In the genomic region with DNA sequence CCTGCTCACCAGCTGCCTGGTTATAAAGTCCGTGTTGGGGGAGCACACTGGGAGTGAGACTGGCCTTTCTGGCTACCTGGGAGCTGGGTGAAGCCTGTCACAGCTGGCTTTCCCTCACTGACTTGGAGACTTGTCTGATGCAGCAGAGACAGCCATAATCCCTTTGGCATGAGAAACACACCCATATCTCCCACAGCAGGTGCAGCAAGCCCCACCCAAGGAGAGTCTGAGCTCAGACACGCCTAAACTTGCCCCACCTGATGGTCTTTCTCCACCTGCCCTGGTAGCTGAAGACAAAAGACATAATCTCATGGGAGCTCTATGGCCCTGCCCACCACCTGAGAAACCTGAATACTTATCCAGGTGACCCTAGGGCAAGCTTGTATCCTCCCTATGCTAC, we compare ENCODE assay signal across 20 cellular contexts. TPM values are rescaled to one million over a fixed set of nuclear protein-coding genes. Genes with fewer than 3 reads are reported as not detected.
DNase-seq lines count a peak whose midpoint lies in the region; ATAC-seq, FAIRE-seq and TF ChIP-seq lines count a peak whose summit lies in the region.
"Had no signal": no experiment of that assay in that cellular context is flagged by ENCODE, and none has a peak within 500 bp of the region (broad histone marks: within the 10 kb centered on the region; RNA-seq: fewer than 3 reads in every experiment).

No MANE protein-coding gene starts in this region.

- H3K79me1 ChIP-seq in H1 (ENCODE audit: low read depth, low read length): no peaks in the 10 kb centered on the region

- H4K91ac ChIP-seq in H1 (replicated peaks; ENCODE audit: insufficient read length, low read length): no peak overlapping the region

- no peak overlapping the region for H4K8ac ChIP-seq in H1 (ENCODE audit: extremely low read depth, insufficient read depth, low read length)

- H2BK5ac ChIP-seq in H1 (ENCODE audit: low read depth, low read length): peak overlapping the region; percentile 26; the same call in 1 of the 2 replicates

- H3K9me3 ChIP-seq in breast epithelium (peaks cover 5 to 9% of the 10 kb centered on the region in 2 donors), H1 (ENCODE audit: insufficient read depth in 2 of 2, low read depth in 1 of 2, low read length in 1 of 2) (peaks cover 7 to 11% of the 10 kb centered on the region in 2 experiments), aorta (ENCODE audit: control insufficient read depth, low read length) (no peaks in the 10 kb centered on the region)
- H3K9me3 ChIP-seq in naive thymus-derived CD4-positive, alpha-beta T cell (ENCODE audit: control insufficient read depth in 2 of 3, low read length in 3 of 3): peaks cover 0 to 10% (median 0%) of the 10 kb centered on the region in 3 experiments

- H2AK5ac ChIP-seq in H1 (ENCODE audit: low read depth, low read length): no peak overlapping the region

- no peak overlapping the region for H3K4me2 ChIP-seq in H1 (ENCODE audit: insufficient read depth in 1 of 2, low read depth in 2 of 2, low read length in 2 of 2)

- H3K4me1 ChIP-seq in breast epithelium (no peaks in the 10 kb centered on the region), H1 (replicated peaks in 1 of 4; ENCODE audit: control insufficient read depth in 3 of 4, insufficient read depth in 4 of 4, low read length in 3 of 4) (no peaks in the 10 kb centered on the region; a peak in 1 of 7 replicates), aorta (ENCODE audit: control insufficient read depth in 1 of 2, insufficient read depth in 2 of 2, low read length in 2 of 2) (no peaks in the 10 kb centered on the region)
- H3K4me1 ChIP-seq in naive thymus-derived CD4-positive, alpha-beta T cell (ENCODE audit: control insufficient read depth in 2 of 2, insufficient read depth in 2 of 2, low read length in 2 of 2): no peaks in the 10 kb centered on the region

- H3K23ac ChIP-seq in H1 (ENCODE audit: insufficient read length): no peak overlapping the region

- no peaks in the 10 kb centered on the region for H3K23me2 ChIP-seq in H1 (ENCODE audit: low read depth, low read length)

- H3K56ac ChIP-seq in H1 (replicated peaks; ENCODE audit: insufficient read length, low read depth, low read length): no peak overlapping the region

- no peaks in the 10 kb centered on the region for H3K27me3 ChIP-seq in breast epithelium
- H3K27me3 ChIP-seq in H1 (replicated peaks in 1 of 4; ENCODE audit: control insufficient read depth in 3 of 4, extremely low read depth in 1 of 4, insufficient read depth in 3 of 4, low read length in 3 of 4): no peaks in the 10 kb centered on the region
- H3K27me3 ChIP-seq in aorta (ENCODE audit: control insufficient read depth in 1 of 2, insufficient read depth in 2 of 2, low read length in 1 of 2): no peaks in the 10 kb centered on the region
- no peaks in the 10 kb centered on the region for H3K27me3 ChIP-seq in naive thymus-derived CD4-positive, alpha-beta T cell (ENCODE audit: control insufficient read depth in 2 of 2, insufficient read depth in 2 of 2, low read length in 2 of 2)
- H3K27me3 ChIP-seq: cardiac muscle cell, heart left ventricle had no signal

- no peak overlapping the region for H2BK12ac ChIP-seq in H1 (ENCODE audit: low read depth, low read length)

- DNase-seq in MCF 10A (ENCODE audit: unreplicated experiment) (peak; percentile 43), breast epithelium (ENCODE audit: low spot score in 2 of 2) (no peak), NCI-H345 (lab: John Stamatoyannopoulos, UW) (peak; percentile 88), H1 (ENCODE audit: low read depth in 1 of 2, low spot score in 2 of 2) (no peak), aorta (no peak), SW 1271 (lab: John Stamatoyannopoulos, UW) (no peak)
- DNase-seq in naive thymus-derived CD4-positive, alpha-beta T cell: no peak
- DNase-seq in activated CD8-positive, alpha-beta T cell treated with anti-CD3 and anti-CD28 coated beads for 36 hours: no peak
- DNase-seq: 8988T; activated CD8-positive, alpha-beta memory T cell treated with anti-CD3 and anti-CD28 coated beads for 24 hours; GM23248; heart left ventricle; islet precursor cell; KBM-7; NCI-H1930; retina; stimulated activated naive CD4-positive, alpha-beta T cell; trophoblast cell had no signal

- BruUV-seq in MCF 10A (replicated peaks; lab: Mats Ljungman, UMichigan): no TSS peak

- H3K36me3 ChIP-seq in breast epithelium: no peaks in the 10 kb centered on the region
- peaks cover 0 to 13% (median 0%) of the 10 kb centered on the region in 4 experiments; a peak in 2 of 8 replicates for H3K36me3 ChIP-seq in H1 (ENCODE audit: control insufficient read depth in 2 of 4, insufficient read depth in 4 of 4, low read length in 3 of 4)
- H3K36me3 ChIP-seq in aorta (ENCODE audit: control insufficient read depth in 1 of 2, insufficient read depth in 2 of 2, low read length in 1 of 2): peaks cover 0 to 3% of the 10 kb centered on the region in 2 donors
- no peaks in the 10 kb centered on the region for H3K36me3 ChIP-seq in naive thymus-derived CD4-positive, alpha-beta T cell (ENCODE audit: control insufficient read depth in 2 of 3, insufficient read depth in 3 of 3, low read length in 3 of 3)
- H3K36me3 ChIP-seq: cardiac muscle cell had no signal

- H3K14ac ChIP-seq in H1 (ENCODE audit: insufficient read length): no peak overlapping the region

- TF ChIP-seq RAD21 in H1 (IDR thresholded peaks at IDR 0.05 in 1 of 2, conservative IDR thresholded peaks at IDR 0.05 in 1 of 2; ENCODE audit: low read depth in 2 of 2, low read length in 2 of 2): no peak

- no peak overlapping the region for H3K9ac ChIP-seq in H1 (replicated peaks in 1 of 4; ENCODE audit: extremely low read depth in 1 of 4, low read depth in 3 of 4, low read length in 3 of 4)
- H3K9ac ChIP-seq: GM23248 had no signal

- WGBS in H1 (ENCODE audit: extremely low coverage in 1 of 2, insufficient coverage in 1 of 2, insufficient read length in 1 of 2, insufficient replicate concordance in 2 of 2, low coverage in 1 of 2, low lambda C conversion rate in 2 of 2, missing lambda C conversion rate in 1 of 2), 2 experiments: 86% methylated on average over 2 of the region's 2 CpGs; no CpG with 5 or more reads in 1 of the 2 experiments
- 93 to 97% methylated on average over 2 of the region's 2 CpGs for WGBS in aorta, 2 donors

- H3K4ac ChIP-seq in H1 (replicated peaks; ENCODE audit: insufficient read length, low read depth, low read length): no peak overlapping the region

- H4K20me1 ChIP-seq in H1 (replicated peaks in 1 of 2; ENCODE audit: control insufficient read depth in 1 of 2, insufficient read depth in 2 of 2, low read length in 2 of 2): no peaks in the 10 kb centered on the region

- TF ChIP-seq EP300 in H1 (IDR thresholded peaks at IDR 0.05; ENCODE audit: borderline replicate concordance in 1 of 2, low read depth in 2 of 2, low read length in 2 of 2): no peak

- H3K4me3 Mint-ChIP-seq in MCF 10A (ENCODE audit: unreplicated experiment): no peak overlapping the region
- H3K4me3 Mint-ChIP-seq in naive thymus-derived CD4-positive, alpha-beta T cell: no peak overlapping the region
- H3K4me3 Mint-ChIP-seq in activated CD8-positive, alpha-beta T cell treated with anti-CD3 and anti-CD28 coated beads for 36 hours: no peak overlapping the region
- H3K4me3 Mint-ChIP-seq: activated T-helper 1 cell treated with anti-CD3 and anti-CD28 coated beads, Interleukin-12 subunit alpha, Interleukin-12 subunit beta, Interleukin-2, Interleukin-4 antibody, amounts not matched to agents 30 ng/mL and 10 ng/mL and 1 ng/mL, durations not matched to agents 14 hours and 24 hours and 36 hours had no signal

- peaks cover 4% of the 10 kb centered on the region for H3K4me1 Mint-ChIP-seq in MCF 10A (ENCODE audit: insufficient read depth, unreplicated experiment)
- peaks cover 0 to 9% (median 3%) of the 10 kb centered on the region in 7 donors for H3K4me1 Mint-ChIP-seq in naive thymus-derived CD4-positive, alpha-beta T cell
- no peaks in the 10 kb centered on the region for H3K4me1 Mint-ChIP-seq in activated CD8-positive, alpha-beta T cell treated with anti-CD3 and anti-CD28 coated beads for 36 hours (ENCODE audit: low read depth)

- CTCF ChIA-PET in MCF 10A (lab: Yijun Ruan, JAX): interaction anchor here (0.5 to 5.4 kb wide), 28 partner anchors 9 to 1113 kb away, joined by 3 to 110 read pairs (median 4); no protein-coding TSS in a partner anchor
- CTCF ChIA-PET in H1 (lab: Charles Lee; ENCODE audit: partially characterized antibody): interaction anchor here (0.6 to 5.0 kb wide), 31 partner anchors 9 to 320 kb away, joined by 3 to 61 read pairs (median 6); no protein-coding TSS in a partner anchor
- CTCF ChIA-PET in naive thymus-derived CD4-positive, alpha-beta T cell (lab: Charles Lee): interaction anchor here (0.7 to 3.6 kb wide), 6 partner anchors 26 to 148 kb away, joined by 3 to 24 read pairs (median 4); no protein-coding TSS in a partner anchor
- CTCF ChIA-PET in activated CD8-positive, alpha-beta T cell treated with anti-CD3 and anti-CD28 coated beads for 36 hours (lab: Charles Lee): interaction anchor here (0.9 to 6.4 kb wide), 29 partner anchors 9 to 585 kb away, joined by 3 to 52 read pairs (median 5); no protein-coding TSS in a partner anchor

- H2BK15ac ChIP-seq in H1 (ENCODE audit: low read length): no peak overlapping the region

- H3K27ac ChIP-seq in breast epithelium (no peak overlapping the region), H1 (ENCODE audit: low read depth, low read length) (no peak overlapping the region), aorta (ENCODE audit: low read depth in 1 of 2, low read length in 2 of 2) (no peak overlapping the region)
- no peak overlapping the region for H3K27ac ChIP-seq in naive thymus-derived CD4-positive, alpha-beta T cell (ENCODE audit: low read depth, low read length)
- H3K27ac ChIP-seq: cardiac muscle cell, GM23248, heart left ventricle had no signal

- H3K18ac ChIP-seq in H1 (ENCODE audit: extremely low read depth, low read length): no peak overlapping the region

- no peak overlapping the region for H4K5ac ChIP-seq in H1 (ENCODE audit: insufficient read length, low read depth, low read length)

- no peaks in the 10 kb centered on the region for H3K27me3 Mint-ChIP-seq in MCF 10A (ENCODE audit: insufficient read depth, unreplicated experiment)
- H3K27me3 Mint-ChIP-seq in naive thymus-derived CD4-positive, alpha-beta T cell: peaks cover 0 to 4% (median 0%) of the 10 kb centered on the region in 5 donors
- H3K27me3 Mint-ChIP-seq in activated CD8-positive, alpha-beta T cell treated with anti-CD3 and anti-CD28 coated beads for 36 hours: no peaks in the 10 kb centered on the region

- POLR2A ChIA-PET in MCF 10A (lab: Yijun Ruan, JAX) (interaction anchor here (1.0 to 2.5 kb wide), 7 partner anchors 9 to 137 kb away, joined by 3 to 9 read pairs (median 4); no protein-coding TSS in a partner anchor), H1 (lab: Charles Lee; ENCODE audit: partially characterized antibody) (interaction anchor here (0.6 kb wide), 1 partner anchor 833 kb away, joined by 4 read pairs; no protein-coding TSS in a partner anchor)
- POLR2A ChIA-PET in naive thymus-derived CD4-positive, alpha-beta T cell (lab: Charles Lee): interaction anchor here (1.1 kb wide), 1 partner anchor 146 kb away, joined by 3 read pairs; no protein-coding TSS in a partner anchor
- POLR2A ChIA-PET in activated CD8-positive, alpha-beta T cell treated with anti-CD3 and anti-CD28 coated beads for 36 hours (lab: Charles Lee): no interaction called here

- intact Hi-C loops in MCF 10A (cut with micrococcal nuclease): no loop called here
- intact Hi-C loops in breast epithelium (cut with DNase I; ENCODE audit: low total_unique reads): no loop called here
- intact Hi-C loops in aorta (cut with DNase I): loop anchor here in 1 of 2 donors (2.0 to 10.0 kb wide), 2 partner anchors 147 to 321 kb away; no protein-coding TSS in a partner anchor
- intact Hi-C loops in naive thymus-derived CD4-positive, alpha-beta T cell (cut with micrococcal nuclease): loop anchor here in 1 of 2 donors (10.0 kb wide), 1 partner anchor 571 kb away; no protein-coding TSS in a partner anchor
- intact Hi-C loops in activated CD8-positive, alpha-beta T cell treated with anti-CD3 and anti-CD28 coated beads for 36 hours (cut with micrococcal nuclease): no loop called here

- ATAC-seq in aorta (ENCODE audit: low FRiP score): peak; percentile 33
- ATAC-seq in naive thymus-derived CD4-positive, alpha-beta T cell: no peak
- ATAC-seq in activated CD8-positive, alpha-beta T cell treated with anti-CD3 and anti-CD28 coated beads for 36 hours: no peak
- ATAC-seq: heart left ventricle had no signal

- no peaks in the 10 kb centered on the region for H3K79me2 ChIP-seq in H1 (ENCODE audit: control insufficient read depth in 1 of 2, insufficient read depth in 2 of 2, low read length in 2 of 2)

- H3K4me3 ChIP-seq in breast epithelium (no peak overlapping the region), H1 (ENCODE audit: extremely low read depth in 1 of 4, insufficient read depth in 2 of 4, low read depth in 3 of 4, low read length in 4 of 4) (no peak overlapping the region), aorta (ENCODE audit: low read length in 2 of 2) (no peak overlapping the region)
- H3K4me3 ChIP-seq in naive thymus-derived CD4-positive, alpha-beta T cell (ENCODE audit: low read length): no peak overlapping the region
- H3K4me3 ChIP-seq: cardiac muscle cell, GM23248, heart left ventricle had no signal

- peaks cover 6% of the 10 kb centered on the region for H3K36me3 Mint-ChIP-seq in MCF 10A (ENCODE audit: insufficient read depth, unreplicated experiment)
- H3K36me3 Mint-ChIP-seq in naive thymus-derived CD4-positive, alpha-beta T cell: peaks cover 7 to 35% (median 21%) of the 10 kb centered on the region in 5 donors
- H3K36me3 Mint-ChIP-seq in activated CD8-positive, alpha-beta T cell treated with anti-CD3 and anti-CD28 coated beads for 36 hours (ENCODE audit: low read depth): peaks cover 19% of the 10 kb centered on the region

- H2BK120ac ChIP-seq in H1 (replicated peaks; ENCODE audit: low read depth, low read length): no peak overlapping the region

- peaks cover 13% of the 10 kb centered on the region for H3K9me3 Mint-ChIP-seq in MCF 10A (ENCODE audit: unreplicated experiment)
- peaks cover 9 to 49% (median 19%) of the 10 kb centered on the region in 11 donors for H3K9me3 Mint-ChIP-seq in naive thymus-derived CD4-positive, alpha-beta T cell
- H3K9me3 Mint-ChIP-seq in activated CD8-positive, alpha-beta T cell treated with anti-CD3 and anti-CD28 coated beads for 36 hours: peaks cover 27% of the 10 kb centered on the region

- TF ChIP-seq CTCF in MCF 10A (IDR thresholded peaks at IDR 0.05; ENCODE audit: unreplicated experiment) (no peak), breast epithelium (IDR thresholded peaks at IDR 0.05) (no peak), H1 (IDR thresholded peaks at IDR 0.05; ENCODE audit: control extremely low read depth in 1 of 3, insufficient read depth in 1 of 3, low read depth in 1 of 3, low read length in 3 of 3) (no peak)
- TF ChIP-seq CTCF in activated CD8-positive, alpha-beta T cell treated with anti-CD3 and anti-CD28 coated beads for 36 hours (IDR thresholded peaks at IDR 0.05): no peak

- no peak for TF ChIP-seq POLR2A in breast epithelium (IDR thresholded peaks at IDR 0.05)
- TF ChIP-seq POLR2A in H1 (IDR thresholded peaks at IDR 0.05; ENCODE audit: control extremely low read depth in 1 of 2, low read depth in 2 of 2, low read length in 2 of 2): no peak

- no peak overlapping the region for H3K27ac Mint-ChIP-seq in MCF 10A (ENCODE audit: low read depth, unreplicated experiment)
- no peak overlapping the region for H3K27ac Mint-ChIP-seq in naive thymus-derived CD4-positive, alpha-beta T cell
- H3K27ac Mint-ChIP-seq in activated CD8-positive, alpha-beta T cell treated with anti-CD3 and anti-CD28 coated beads for 36 hours: no peak overlapping the region

- no peak overlapping the region for H2AFZ ChIP-seq in H1 (ENCODE audit: low read length)
- H2AFZ ChIP-seq: GM23248 had no signal

- FAIRE-seq in H1 (lab: Jason Lieb, UNC): no peak

- no peak overlapping the region for H2BK20ac ChIP-seq in H1 (ENCODE audit: low read length)

RNA-seq across cellular contexts. Expression of gene NMD3, which starts 54.8 kb away (rescaled TPM):
- total RNA-seq in MCF 10A (2022) (84.6 and 89.6 TPM in 2 replicates), breast epithelium (10 to 100 TPM; 53.3 to 69.7 (median 56.0) TPM), aorta (10 to 100 TPM; 53.8 to 56.5 TPM)
- total RNA-seq in H1 (2021; fragmentation: NEBNext Ultra II Directional; extraction: Animal tissue kit (Norgen Biotek cat#: 25700)): 64.2 and 67.7 TPM in 2 replicates
- polyA plus RNA-seq in H1 (2011; rRNA removed) (8.0 and 12.1 TPM in 2 replicates), aorta (10 to 100 TPM; 37.9 to 38.6 TPM)
- 24.4 TPM for polyA plus RNA-seq in H1 (2011; cell fraction: cytosol; rRNA removed)
- 17.6 TPM for polyA plus RNA-seq in H1 (2011; cell fraction: nucleus; rRNA removed)
- polyA plus RNA-seq in H1 (2012, experiment 1 of 2): 31.4 to 50.1 TPM (median 38.1 TPM) in 4 replicates
- 2.4 TPM for polyA plus RNA-seq in H1 (2012, experiment 2 of 2)
- 30.7 TPM for polyA plus RNA-seq in H1 (2013, experiment 1 of 2)
- polyA plus RNA-seq in H1 (2013, experiment 2 of 2): 29.9 TPM
- 74.3 and 119 TPM in 2 replicates for polyA minus RNA-seq in H1 (2011; rRNA and poly(A)+ RNA removed)
- 34.7 TPM for polyA minus RNA-seq in H1 (2011; cell fraction: cytosol; rRNA and poly(A)+ RNA removed)
- 61.5 TPM for polyA minus RNA-seq in H1 (2011; cell fraction: nucleus; rRNA and poly(A)+ RNA removed)
- total RNA-seq in naive thymus-derived CD4-positive, alpha-beta T cell: 10 to 100 TPM; 37.3 to 52.6 (median 40.7) TPM
- polyA plus RNA-seq in naive thymus-derived CD4-positive, alpha-beta T cell: 10 to 100 TPM; 39.8 to 47.8 TPM
- 10 to 100 TPM; 73.0 to 74.9 TPM for total RNA-seq in activated CD8-positive, alpha-beta T cell treated with anti-CD3 and anti-CD28 coated beads for 36 hours

Comparison
In these comparisons a context has a peak if more than half of its experiments do, and no peak if none do; other contexts are left out.
1. DNase-seq: peak in MCF 10A (single experiment) and NCI-H345 (single experiment); none in breast epithelium (0 of 2), H1 (0 of 2), aorta (0 of 2), naive thymus-derived CD4-positive, alpha-beta T cell (0 of 9), SW 1271 (0 of 2) and activated CD8-positive, alpha-beta T cell treated with anti-CD3 and anti-CD28 coated beads for 36 hours (single experiment).